8 cellular contexts compared by ENCODE assay signal in the genomic region with DNA sequence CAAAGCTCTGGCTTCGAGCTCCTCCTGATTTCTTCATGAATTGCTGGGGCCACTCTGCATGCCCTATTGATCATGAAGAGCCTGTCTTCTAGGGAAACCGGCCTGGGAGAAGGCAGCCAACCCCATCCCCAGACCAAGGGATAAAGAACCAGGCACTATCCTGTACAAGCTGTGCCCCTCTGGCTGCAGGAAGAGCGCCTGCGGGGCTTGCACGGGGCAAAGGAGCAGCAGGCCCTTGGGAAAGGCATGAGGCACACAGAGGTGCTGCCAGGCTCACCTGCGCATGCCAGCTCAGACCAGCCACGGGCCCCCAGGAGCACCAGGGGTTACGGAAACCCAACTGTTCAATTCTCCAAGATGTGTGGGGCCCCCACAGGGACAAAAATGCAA. TPM values are rescaled to one million over a fixed set of nuclear protein-coding genes. Genes with fewer than 3 reads are reported as not detected.
A peak's percentile ranks its signal among the peaks of the same experiment; 100 is the strongest.
DNase-seq lines count a peak whose midpoint lies in the region; ATAC-seq and TF ChIP-seq lines count a peak whose summit lies in the region.

No MANE protein-coding gene starts in this region.

- H3K36me3 Mint-ChIP-seq in activated T-cell treated with anti-CD3 and anti-CD28 coated beads, Interleukin-2, amount 50 U/mL, for 4 hours (ENCODE audit: insufficient read depth), result no peaks in the 10 kb centered on the region
- no peaks in the 10 kb centered on the region for H3K36me3 Mint-ChIP-seq in activated naive CD8-positive, alpha-beta T cell treated with anti-CD3 and anti-CD28 coated beads, Interleukin-2, amount 50 U/mL, for 24 hours (ENCODE audit: low read depth)

- H3K27ac ChIP-seq in liver (ENCODE audit: low read depth in 1 of 2, low read length in 2 of 2) (peak overlapping the region; percentile 69 to 85), tibial nerve (peak overlapping the region; percentile 74 to 98 (median 96))

- peaks cover 2 to 42% (median 26%) of the 10 kb centered on the region in 4 donors for H3K4me1 ChIP-seq in liver (ENCODE audit: control insufficient read depth in 4 of 4, insufficient read depth in 4 of 4, low read length in 3 of 4)
- peaks cover 0 to 67% (median 35%) of the 10 kb centered on the region in 4 donors for H3K4me1 ChIP-seq in tibial nerve

- no peak for TF ChIP-seq POLR2A in tibial nerve (IDR thresholded peaks at IDR 0.05)

- peak overlapping the region; percentile 84 for H3K27ac Mint-ChIP-seq in activated naive CD8-positive, alpha-beta T cell treated with anti-CD3 and anti-CD28 coated beads, Interleukin-2, amount 50 U/mL, for 24 hours

- H3K4me1 Mint-ChIP-seq in activated T-cell treated with anti-CD3 and anti-CD28 coated beads, Interleukin-2, amount 50 U/mL, for 4 hours (ENCODE audit: low read depth), result peaks cover 28% of the 10 kb centered on the region
- H3K4me1 Mint-ChIP-seq in activated naive CD8-positive, alpha-beta T cell treated with anti-CD3 and anti-CD28 coated beads, Interleukin-2, amount 50 U/mL, for 24 hours, result peaks cover 53% of the 10 kb centered on the region

- no peaks in the 10 kb centered on the region for H3K9me3 Mint-ChIP-seq in activated T-cell treated with anti-CD3 and anti-CD28 coated beads, Interleukin-2, amount 50 U/mL, for 4 hours
- no peaks in the 10 kb centered on the region for H3K9me3 Mint-ChIP-seq in activated naive CD8-positive, alpha-beta T cell treated with anti-CD3 and anti-CD28 coated beads, Interleukin-2, amount 50 U/mL, for 24 hours

- no peak for DNase-seq in activated T-cell treated with anti-CD3 and anti-CD28 coated beads, Interleukin-2, amount 50 U/mL, for 4 hours
- no peak for DNase-seq in activated T-cell treated with anti-CD3 and anti-CD28 coated beads, Interleukin-2, amount 50 U/mL, for 1 hour
- no peak for DNase-seq in activated naive CD8-positive, alpha-beta T cell treated with anti-CD3 and anti-CD28 coated beads, Interleukin-2, amount 50 U/mL, for 24 hours
- no peak for DNase-seq in tibial nerve (ENCODE audit: low spot score in 2 of 2)
- DNase-seq in superior temporal gyrus (ENCODE audit: extremely low spot score), result no peak

- TF ChIP-seq CTCF in liver (IDR thresholded peaks at IDR 0.05; ENCODE audit: low read depth, low read length, missing input control) (no peak), tibial nerve (IDR thresholded peaks at IDR 0.05) (no peak)

- no peaks in the 10 kb centered on the region for H3K9me3 ChIP-seq in liver (ENCODE audit: control insufficient read depth in 4 of 4, low read length in 3 of 4)
- no peaks in the 10 kb centered on the region for H3K9me3 ChIP-seq in tibial nerve

- H3K36me3 ChIP-seq in liver (ENCODE audit: control insufficient read depth in 4 of 4, insufficient read depth in 3 of 4, low read depth in 1 of 4, low read length in 3 of 4), result no peaks in the 10 kb centered on the region
- H3K36me3 ChIP-seq in tibial nerve, result no peaks in the 10 kb centered on the region

- no peak for ATAC-seq in activated T-cell treated with anti-CD3 and anti-CD28 coated beads, Interleukin-2, amount 50 U/mL, for 4 hours
- no peak for ATAC-seq in activated naive CD8-positive, alpha-beta T cell treated with anti-CD3 and anti-CD28 coated beads, Interleukin-2, amount 50 U/mL, for 24 hours
- ATAC-seq in HG02938 (IDR thresholded peaks at IDR 0.05; ENCODE audit: unreplicated experiment), result no peak
- ATAC-seq in GM18520 (IDR thresholded peaks at IDR 0.05; ENCODE audit: unreplicated experiment), result no peak

- H3K9ac ChIP-seq in liver (ENCODE audit: low read depth in 1 of 2, low read length in 2 of 2), result peak overlapping the region in 1 of 2 donors; percentile 58

- 29% methylated on average over 8 of the region's 8 CpGs for WGBS in liver
- WGBS in tibial nerve, 2 donors, result 37 to 43% methylated on average over 8 of the region's 8 CpGs

- no peak for TF ChIP-seq RAD21 in liver (IDR thresholded peaks at IDR 0.05)

- H3K27me3 ChIP-seq in liver (ENCODE audit: control insufficient read depth in 4 of 4, insufficient read depth in 4 of 4, low read length in 3 of 4), result no peaks in the 10 kb centered on the region
- no peaks in the 10 kb centered on the region for H3K27me3 ChIP-seq in tibial nerve

- peak overlapping the region; percentile 85 for H3K4me3 Mint-ChIP-seq in activated T-cell treated with anti-CD3 and anti-CD28 coated beads, Interleukin-2, amount 50 U/mL, for 4 hours
- H3K4me3 Mint-ChIP-seq in activated naive CD8-positive, alpha-beta T cell treated with anti-CD3 and anti-CD28 coated beads, Interleukin-2, amount 50 U/mL, for 24 hours, result peak overlapping the region; percentile 83

- TF ChIP-seq EP300 in tibial nerve (IDR thresholded peaks at IDR 0.05), result no peak

- H3K4me3 ChIP-seq in liver (ENCODE audit: low read depth in 1 of 3, low read length in 3 of 3) (peak overlapping the region; percentile 72 to 80 (median 76)), tibial nerve (peak overlapping the region; percentile 64 to 94 (median 88))

- H3K27me3 Mint-ChIP-seq in activated T-cell treated with anti-CD3 and anti-CD28 coated beads, Interleukin-2, amount 50 U/mL, for 4 hours (ENCODE audit: low read depth), result no peaks in the 10 kb centered on the region
- H3K27me3 Mint-ChIP-seq in activated naive CD8-positive, alpha-beta T cell treated with anti-CD3 and anti-CD28 coated beads, Interleukin-2, amount 50 U/mL, for 24 hours, result no peaks in the 10 kb centered on the region

TF ChIP-seq in liver, 16 proteins besides CTCF, POLR2A, EP300 and RAD21:
- TF ChIP-seq FOXA1 (IDR thresholded peaks at IDR 0.05) (no peak), HNF4G (IDR thresholded peaks at IDR 0.05) (no peak), JUND (IDR thresholded peaks at IDR 0.05) (peak in 1 of 2 donors; percentile 8), REST (IDR thresholded peaks at IDR 0.05) (peak; percentile 20), MAX (IDR thresholded peaks at IDR 0.05) (no peak), HNF4A (conservative IDR thresholded peaks at IDR 0.05) (no peak), EGR1 (IDR thresholded peaks at IDR 0.05; ENCODE audit: low read depth in 2 of 2) (no peak), SP1 (IDR thresholded peaks at IDR 0.05) (no peak), YY1 (IDR thresholded peaks at IDR 0.05) (no peak), NR2F2 (IDR thresholded peaks at IDR 0.05) (no peak)

RNA-seq across cellular contexts. Expression of gene ITPK1, which starts 2.1 kb away (rescaled TPM):
- 10 to 100 TPM; 49.4 to 59.7 (median 59.1) TPM for total RNA-seq in activated T-cell treated with anti-CD3 and anti-CD28 coated beads, Interleukin-2, amount 50 U/mL, for 4 hours
- total RNA-seq in liver, result 10 to 100 TPM in 1 of 2 donors, 1 to 10 TPM in 1; 9.0 to 41.2 TPM
- polyA plus RNA-seq in liver, result 10 to 100 TPM in 1 of 2 donors, 1 to 10 TPM in 1; 9.4 to 31.3 TPM
- total RNA-seq in tibial nerve, result 100 to 1,000 TPM in 1 of 4 donors, 10 to 100 TPM in 3; 67.4 to 121 (median 92.5) TPM
